Comparison of ENCODE assay signal across 9 cellular contexts in the genomic region with DNA sequence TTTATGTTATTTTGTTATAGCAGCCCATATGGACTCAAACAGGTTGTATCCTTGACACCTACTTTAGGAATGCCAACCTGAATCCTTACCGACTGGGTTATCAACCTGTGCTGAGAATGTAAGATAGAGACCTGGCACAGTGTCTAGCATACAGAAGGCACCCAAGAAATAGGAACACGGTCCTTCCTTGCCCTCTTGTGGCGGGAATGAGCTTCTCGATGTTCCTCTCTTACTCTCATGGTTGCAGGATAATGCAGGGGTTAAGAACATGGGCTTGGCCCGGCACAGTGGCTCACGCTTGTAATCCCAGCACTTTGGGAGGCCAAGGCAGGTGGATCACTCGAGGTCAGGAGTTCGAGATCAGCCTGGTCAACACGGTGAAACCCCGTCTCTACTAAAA. TPM values are rescaled to one million over a fixed set of nuclear protein-coding genes. Genes with fewer than 3 reads are reported as not detected.
DNase-seq lines count a peak whose midpoint lies in the region; ATAC-seq, FAIRE-seq and TF ChIP-seq lines count a peak whose summit lies in the region.
"Had no signal": no experiment of that assay in that cellular context is flagged by ENCODE, and none has a peak within 500 bp of the region (broad histone marks: within the 10 kb centered on the region; RNA-seq: fewer than 3 reads in every experiment).

No MANE protein-coding gene starts in this region.

- H4K8ac ChIP-seq in neuronal stem cell (ENCODE audit: low read depth, low read length): no peak overlapping the region

- no peak overlapping the region for H2BK5ac ChIP-seq in neuronal stem cell (ENCODE audit: low read length)

- no peak overlapping the region for H3K18ac ChIP-seq in neuronal stem cell (ENCODE audit: low read length)

- no peak overlapping the region for H3K27ac ChIP-seq in neuronal stem cell (replicated peaks; ENCODE audit: low read length)

- WGBS in neuronal stem cell (ENCODE audit: extremely low coverage in 2 of 2, insufficient read length in 2 of 2, insufficient replicate concordance in 1 of 2), 2 donors: no CpG with 5 or more reads among the region's 10 CpGs

- no peak overlapping the region for H2BK15ac ChIP-seq in neuronal stem cell (ENCODE audit: low read length)

- no peak for ATAC-seq in HG03439 (IDR thresholded peaks at IDR 0.05; ENCODE audit: unreplicated experiment)
- ATAC-seq in GM19035 (IDR thresholded peaks at IDR 0.05; ENCODE audit: unreplicated experiment): no peak

- no peak overlapping the region for H4K91ac ChIP-seq in neuronal stem cell (ENCODE audit: low read depth, low read length, poor library complexity)

- peak; percentile 76 for TF ChIP-seq CTCF in epithelial cell of esophagus (IDR thresholded peaks at IDR 0.05; ENCODE audit: insufficient read depth, low read depth, low read length, missing control alignments)

- no peak overlapping the region for H3K4me3 ChIP-seq in epithelial cell of esophagus (ENCODE audit: low read length)
- H3K4me3 ChIP-seq in neuronal stem cell (ENCODE audit: low read length in 2 of 2): no peak overlapping the region

- no peak overlapping the region for H3K23ac ChIP-seq in neuronal stem cell (ENCODE audit: low read depth, low read length, poor library complexity)

- H3K79me1 ChIP-seq in neuronal stem cell (ENCODE audit: low read depth, low read length): no peaks in the 10 kb centered on the region

- H3K36me3 ChIP-seq in neuronal stem cell (replicated peaks in 1 of 2; ENCODE audit: control insufficient read depth in 2 of 2, insufficient read depth in 2 of 2, low read length in 2 of 2): peaks cover 28 to 77% of the 10 kb centered on the region in 2 donors

- no peak overlapping the region for H3K9ac ChIP-seq in neuronal stem cell (ENCODE audit: low read depth, low read length, poor library complexity)

- no peak overlapping the region for H2BK12ac ChIP-seq in neuronal stem cell (ENCODE audit: low read length)

- no peak overlapping the region for H2AFZ ChIP-seq in neuronal stem cell (ENCODE audit: low read length)

- DNase-seq in ELR (ENCODE audit: low read depth) (peak; percentile 60), NCI-H2227 (lab: John Stamatoyannopoulos, UW; ENCODE audit: unreplicated experiment) (peak; percentile 23), epithelial cell of esophagus (ENCODE audit: low read depth) (peak; percentile 71), neuronal stem cell (ENCODE audit: low spot score) (peak; percentile 20), GM19239 (ENCODE audit: insufficient read length, low spot score) (no peak), GM12891 (ENCODE audit: insufficient read length, low spot score) (no peak)
- DNase-seq: activated naive CD8-positive, alpha-beta T cell treated with anti-CD3 and anti-CD28 coated beads, Interleukin-2, amount 10 ng/mL, durations not matched to agents 7 days and 5 days had no signal

- no peak overlapping the region for H3K4me2 ChIP-seq in neuronal stem cell (ENCODE audit: insufficient read depth, low read length, poor library complexity, severe bottlenecking)

- no peak overlapping the region for H3K14ac ChIP-seq in neuronal stem cell (ENCODE audit: low read length)

- no peak overlapping the region for H3K4ac ChIP-seq in neuronal stem cell (ENCODE audit: low read length)

- peaks cover 0 to 2% (median 0%) of the 10 kb centered on the region in 3 experiments for H3K27me3 ChIP-seq in neuronal stem cell (ENCODE audit: control insufficient read depth in 3 of 3, insufficient read depth in 3 of 3, low read depth in 1 of 3, low read length in 3 of 3)

- no peak for FAIRE-seq in GM19239 (lab: Jason Lieb, UNC)
- no peak for FAIRE-seq in GM12891 (lab: Jason Lieb, UNC)

- H3K4me1 ChIP-seq in neuronal stem cell (ENCODE audit: control insufficient read depth in 2 of 2, insufficient read depth in 1 of 2, low read depth in 1 of 2, low read length in 2 of 2): no peaks in the 10 kb centered on the region

- H2BK120ac ChIP-seq in neuronal stem cell (ENCODE audit: low read depth, low read length): no peak overlapping the region

- no peak for TF ChIP-seq POLR2A in GM12891 (IDR thresholded peaks at IDR 0.05; ENCODE audit: low read depth, low read length)

- no peaks in the 10 kb centered on the region for H3K9me3 ChIP-seq in neuronal stem cell (replicated peaks in 1 of 2; ENCODE audit: control insufficient read depth in 2 of 2, insufficient read depth in 1 of 2, low read depth in 1 of 2, low read length in 2 of 2)

- no peak overlapping the region for H2AK5ac ChIP-seq in neuronal stem cell (ENCODE audit: low read depth, low read length)

TF ChIP-seq in GM12891, 5 proteins besides CTCF, POLR2A, EP300 and RAD21:
- no peak for TF ChIP-seq PAX5 (IDR thresholded peaks at IDR 0.05; ENCODE audit: insufficient read depth, low read length, severe bottlenecking)
- no peak for TF ChIP-seq SPI1 (IDR thresholded peaks at IDR 0.05; ENCODE audit: low read depth, low read length)
- TF ChIP-seq TAF1 (IDR thresholded peaks at IDR 0.05; ENCODE audit: low read depth, low read length): no peak
- TF ChIP-seq POLR2AphosphoS5 (IDR thresholded peaks at IDR 0.05; ENCODE audit: low read depth, low read length): no peak

RNA-seq across cellular contexts. Expression of a gene that starts 6.5 kb away (rescaled TPM):
- polyA plus RNA-seq in neuronal stem cell (2013, experiment 1 of 2): 15.4 TPM
- polyA plus RNA-seq in neuronal stem cell (2013, experiment 2 of 2): 16.6 TPM
- 12.8 TPM for polyA plus RNA-seq in GM12891 (2012; ENCODE audit: low read depth, missing spikeins)

RNA-seq across cellular contexts. Expression of a gene that starts 29.3 kb away (rescaled TPM):
- not detected for polyA plus RNA-seq in neuronal stem cell (2013, experiment 1 of 2)
- not detected for polyA plus RNA-seq in neuronal stem cell (2013, experiment 2 of 2)
- 3.1 TPM for polyA plus RNA-seq in GM12891 (2012; ENCODE audit: low read depth, missing spikeins)

RNA-seq across cellular contexts. Expression of a gene that starts 31.4 kb away (rescaled TPM):
- polyA plus RNA-seq in neuronal stem cell (2013, experiment 1 of 2): not detected
- not detected for polyA plus RNA-seq in neuronal stem cell (2013, experiment 2 of 2)
- not detected for polyA plus RNA-seq in GM12891 (2012; ENCODE audit: low read depth, missing spikeins)

Comparison
In these comparisons a context has a peak if more than half of its experiments do, and no peak if none do; other contexts are left out.
1. DNase-seq: peak in ELR (single experiment), NCI-H2227 (single experiment), epithelial cell of esophagus (single experiment) and neuronal stem cell (single experiment); none in GM19239 (single experiment) and GM12891 (single experiment).